ENCODE assay signal across 19 cellular contexts in genomic region chr10:27355918-27356573, GRCh38.
DNase-seq lines count a peak whose midpoint lies in the region; ATAC-seq, FAIRE-seq and TF ChIP-seq lines count a peak whose summit lies in the region.
"Had no signal": no experiment of that assay in that cellular context is flagged by ENCODE, and none has a peak within 500 bp of the region (broad histone marks: within the 10 kb centered on the region; RNA-seq: fewer than 3 reads in every experiment).

No MANE protein-coding gene starts in this region.

- no peak for TF ChIP-seq POLR2A in GM12891 (IDR thresholded peaks at IDR 0.05; ENCODE audit: low read depth, low read length)

- DNase-seq in GM12891 (ENCODE audit: insufficient read length, low spot score) (no peak), PC-3 (no peak), glutamatergic neuron (no peak), GM19238 (ENCODE audit: insufficient read length, low spot score) (no peak)
- no peak for DNase-seq in activated T-helper 2 cell treated with anti-CD3 and anti-CD28 coated beads, Interferon-gamma antibody, Interleukin-2, Interleukin-4, amounts not matched to agents 10 μg/mL and 5 μg/mL and 100 μg/mL, durations not matched to agents 14 hours and 24 hours and 36 hours (ENCODE audit: low spot score)
- DNase-seq in CD4-positive, alpha-beta memory T cell: no peak
- DNase-seq: activated B cell treated with CpG ODN at 0.5 μM for 24 hours, adrenal gland, GDM1, midbrain, NCI-H1436 treated with DMSO at 0.1 percent for 48 hours, NCI-H82, transverse colon had no signal

- no peak overlapping the region for H2AFZ ChIP-seq in PC-3 (ENCODE audit: low read length)

- intact Hi-C loops in PC-3 (cut with micrococcal nuclease): no loop called here
- intact Hi-C loops in activated T-helper 2 cell treated with anti-CD3 and anti-CD28 coated beads, Interferon-gamma antibody, Interleukin-2, Interleukin-4, amounts not matched to agents 10 μg/mL and 5 μg/mL and 100 μg/mL, durations not matched to agents 14 hours and 24 hours and 36 hours (cut with micrococcal nuclease): no loop called here
- intact Hi-C loops in CD4-positive, alpha-beta memory T cell (cut with micrococcal nuclease): no loop called here

- H3K27ac ChIP-seq in BLaER1 (0 out of 2 replicates have a peak overlapping the region, but pooled peaks have one; percentile 18), PC-3 (ENCODE audit: low read length) (no peak overlapping the region)
- no peak overlapping the region for H3K27ac ChIP-seq in CD4-positive, alpha-beta memory T cell (ENCODE audit: low read depth, low read length)
- H3K27ac ChIP-seq: adrenal gland, KMS-11, transverse colon had no signal

- H3K9ac ChIP-seq in BLaER1: no peak overlapping the region
- H3K9ac ChIP-seq in PC-3 (ENCODE audit: low read length): no peak overlapping the region
- H3K9ac ChIP-seq: KMS-11 had no signal

- ATAC-seq in PC-3 (no peak; the same call in 1 of the 2 replicates), HG03571 (IDR thresholded peaks at IDR 0.05; ENCODE audit: unreplicated experiment) (no peak)
- ATAC-seq: activated T-helper 17 cell treated with anti-CD3 and anti-CD28 coated beads, Interleukin-2, amount 50 U/mL, for 72 hours; stimulated activated memory B cell treated with anti-CD40 and anti-IgM and Interleukin-4, amounts not matched to agents 10 μg/mL and 1 μg/mL and 100 μg/mL, for 72 hours had no signal

- POLR2A ChIA-PET in PC-3 (lab: Charles Lee; ENCODE audit: unreplicated experiment): no interaction called here
- POLR2A ChIA-PET in CD4-positive, alpha-beta memory T cell (lab: Charles Lee; ENCODE audit: partially characterized antibody): no interaction called here

- H3K4me2 ChIP-seq in BLaER1 (peak overlapping the region; percentile 24), PC-3 (ENCODE audit: low read length) (no peak overlapping the region)
- H3K4me2 ChIP-seq: KMS-11 had no signal

- peak; percentile 26 for FAIRE-seq in GM12891 (lab: Jason Lieb, UNC)

- 0 out of 2 replicates have a peak, but pooled peaks have one; percentile 10 for TF ChIP-seq CTCF in PC-3 (conservative IDR thresholded peaks at IDR 0.05; ENCODE audit: low read depth, low read length)
- no peak for TF ChIP-seq CTCF in glutamatergic neuron (IDR thresholded peaks at IDR 0.05; ENCODE audit: partially characterized antibody, unreplicated experiment)

- H4K20me1 ChIP-seq in BLaER1: no peaks in the 10 kb centered on the region
- no peaks in the 10 kb centered on the region for H4K20me1 ChIP-seq in PC-3 (ENCODE audit: low read length)

- H3K36me3 Mint-ChIP-seq in glutamatergic neuron (ENCODE audit: unreplicated experiment): no peaks in the 10 kb centered on the region
- no peaks in the 10 kb centered on the region for H3K36me3 Mint-ChIP-seq in activated T-helper 2 cell treated with anti-CD3 and anti-CD28 coated beads, Interferon-gamma antibody, Interleukin-2, Interleukin-4, amounts not matched to agents 10 μg/mL and 5 μg/mL and 100 μg/mL, durations not matched to agents 14 hours and 24 hours and 36 hours (ENCODE audit: low read depth)
- no peaks in the 10 kb centered on the region for H3K36me3 Mint-ChIP-seq in CD4-positive, alpha-beta memory T cell
- H3K36me3 Mint-ChIP-seq: stimulated activated memory B cell treated with anti-CD40 and anti-IgM and Interleukin-4, amounts not matched to agents 10 μg/mL and 1 μg/mL and 100 μg/mL, for 72 hours had no signal

- H3K27me3 Mint-ChIP-seq in glutamatergic neuron (ENCODE audit: unreplicated experiment): peaks cover 10% of the 10 kb centered on the region
- peaks cover 3% of the 10 kb centered on the region for H3K27me3 Mint-ChIP-seq in activated T-helper 2 cell treated with anti-CD3 and anti-CD28 coated beads, Interferon-gamma antibody, Interleukin-2, Interleukin-4, amounts not matched to agents 10 μg/mL and 5 μg/mL and 100 μg/mL, durations not matched to agents 14 hours and 24 hours and 36 hours (ENCODE audit: low read depth)
- H3K27me3 Mint-ChIP-seq in CD4-positive, alpha-beta memory T cell: peaks cover 5 to 9% of the 10 kb centered on the region in 2 donors
- H3K27me3 Mint-ChIP-seq: activated B cell treated with CpG ODN at 0.5 μM for 24 hours; activated T-helper 17 cell treated with anti-CD3 and anti-CD28 coated beads, Interleukin-2, amount 50 U/mL, for 72 hours; stimulated activated memory B cell treated with anti-CD40 and anti-IgM and Interleukin-4, amounts not matched to agents 10 μg/mL and 1 μg/mL and 100 μg/mL, for 72 hours had no signal

- no TSS peak for BruUV-seq in PC-3 (replicated peaks; lab: Mats Ljungman, UMichigan)

- peaks cover 2% of the 10 kb centered on the region for H3K9me3 Mint-ChIP-seq in glutamatergic neuron (ENCODE audit: unreplicated experiment)
- H3K9me3 Mint-ChIP-seq in activated T-helper 2 cell treated with anti-CD3 and anti-CD28 coated beads, Interferon-gamma antibody, Interleukin-2, Interleukin-4, amounts not matched to agents 10 μg/mL and 5 μg/mL and 100 μg/mL, durations not matched to agents 14 hours and 24 hours and 36 hours: no peaks in the 10 kb centered on the region
- no peaks in the 10 kb centered on the region for H3K9me3 Mint-ChIP-seq in CD4-positive, alpha-beta memory T cell
- H3K9me3 Mint-ChIP-seq: activated B cell treated with CpG ODN at 0.5 μM for 24 hours; activated T-helper 17 cell treated with anti-CD3 and anti-CD28 coated beads, Interleukin-2, amount 50 U/mL, for 72 hours; central memory CD8-positive, alpha-beta T cell; stimulated activated memory B cell treated with anti-CD40 and anti-IgM and Interleukin-4, amounts not matched to agents 10 μg/mL and 1 μg/mL and 100 μg/mL, for 72 hours had no signal

- no peaks in the 10 kb centered on the region for H3K9me2 ChIP-seq in PC-3 (replicated peaks; ENCODE audit: low read length)

- H3K27ac Mint-ChIP-seq in glutamatergic neuron (ENCODE audit: unreplicated experiment): peak overlapping the region; percentile 62
- H3K27ac Mint-ChIP-seq in activated T-helper 2 cell treated with anti-CD3 and anti-CD28 coated beads, Interferon-gamma antibody, Interleukin-2, Interleukin-4, amounts not matched to agents 10 μg/mL and 5 μg/mL and 100 μg/mL, durations not matched to agents 14 hours and 24 hours and 36 hours: no peak overlapping the region
- H3K27ac Mint-ChIP-seq in CD4-positive, alpha-beta memory T cell: peak overlapping the region in 1 of 7 donors; percentile 1
- H3K27ac Mint-ChIP-seq: activated T-helper 17 cell treated with anti-CD3 and anti-CD28 coated beads, Interleukin-2, amount 50 U/mL, for 72 hours; stimulated activated memory B cell treated with anti-CD40 and anti-IgM and Interleukin-4, amounts not matched to agents 10 μg/mL and 1 μg/mL and 100 μg/mL, for 72 hours had no signal

- no peaks in the 10 kb centered on the region for H3K9me3 ChIP-seq in BLaER1
- H3K9me3 ChIP-seq in PC-3 (ENCODE audit: low read length): no peaks in the 10 kb centered on the region
- no peaks in the 10 kb centered on the region for H3K9me3 ChIP-seq in CD4-positive, alpha-beta memory T cell (ENCODE audit: control insufficient read depth in 1 of 2, low read length in 2 of 2)
- H3K9me3 ChIP-seq: adrenal gland, transverse colon had no signal

- no peak overlapping the region for H3K4me3 Mint-ChIP-seq in glutamatergic neuron (ENCODE audit: unreplicated experiment)
- H3K4me3 Mint-ChIP-seq in activated T-helper 2 cell treated with anti-CD3 and anti-CD28 coated beads, Interferon-gamma antibody, Interleukin-2, Interleukin-4, amounts not matched to agents 10 μg/mL and 5 μg/mL and 100 μg/mL, durations not matched to agents 14 hours and 24 hours and 36 hours (ENCODE audit: low read depth): no peak overlapping the region
- H3K4me3 Mint-ChIP-seq in CD4-positive, alpha-beta memory T cell: peak overlapping the region in 1 of 8 donors; percentile 42
- H3K4me3 Mint-ChIP-seq: activated B cell treated with CpG ODN at 0.5 μM for 24 hours; activated T-helper 17 cell treated with anti-CD3 and anti-CD28 coated beads, Interleukin-2, amount 50 U/mL, for 72 hours; central memory CD8-positive, alpha-beta T cell; stimulated activated memory B cell treated with anti-CD40 and anti-IgM and Interleukin-4, amounts not matched to agents 10 μg/mL and 1 μg/mL and 100 μg/mL, for 72 hours had no signal

- H3K4me3 ChIP-seq in BLaER1: no peak overlapping the region
- no peak overlapping the region for H3K4me3 ChIP-seq in PC-3 (ENCODE audit: low read length)
- no peak overlapping the region for H3K4me3 ChIP-seq in CD4-positive, alpha-beta memory T cell (ENCODE audit: low read length in 2 of 2)
- H3K4me3 ChIP-seq: adrenal gland, transverse colon had no signal

- no peaks in the 10 kb centered on the region for H3F3A ChIP-seq in PC-3 (ENCODE audit: low read length, unreplicated experiment)

- peaks cover 16% of the 10 kb centered on the region for H3K4me1 Mint-ChIP-seq in glutamatergic neuron (ENCODE audit: low read depth, unreplicated experiment)
- H3K4me1 Mint-ChIP-seq in activated T-helper 2 cell treated with anti-CD3 and anti-CD28 coated beads, Interferon-gamma antibody, Interleukin-2, Interleukin-4, amounts not matched to agents 10 μg/mL and 5 μg/mL and 100 μg/mL, durations not matched to agents 14 hours and 24 hours and 36 hours (ENCODE audit: low read depth): peaks cover 8% of the 10 kb centered on the region
- H3K4me1 Mint-ChIP-seq in CD4-positive, alpha-beta memory T cell: peaks cover 0 to 6% (median 4%) of the 10 kb centered on the region in 4 donors
- H3K4me1 Mint-ChIP-seq: activated T-helper 17 cell treated with anti-CD3 and anti-CD28 coated beads, Interleukin-2, amount 50 U/mL, for 72 hours; central memory CD8-positive, alpha-beta T cell had no signal

- H3K79me2 ChIP-seq in PC-3 (ENCODE audit: low read length): no peaks in the 10 kb centered on the region

- H3K4me1 ChIP-seq in BLaER1: peaks cover 56% of the 10 kb centered on the region
- H3K4me1 ChIP-seq in PC-3 (ENCODE audit: insufficient read depth, low read length): no peaks in the 10 kb centered on the region
- no peaks in the 10 kb centered on the region for H3K4me1 ChIP-seq in CD4-positive, alpha-beta memory T cell (ENCODE audit: insufficient read depth, low read length)
- H3K4me1 ChIP-seq: adrenal gland, transverse colon had no signal

- CTCF ChIA-PET in PC-3 (lab: Charles Lee): no interaction called here
- CTCF ChIA-PET in CD4-positive, alpha-beta memory T cell (lab: Charles Lee; ENCODE audit: partially characterized antibody): interaction anchor here (5.1 kb wide), 1 partner anchor 132 kb away, joined by 86 read pairs; no protein-coding TSS in a partner anchor

- H3K36me3 ChIP-seq in BLaER1 (no peaks in the 10 kb centered on the region), PC-3 (ENCODE audit: low read depth, low read length) (no peaks in the 10 kb centered on the region)
- no peaks in the 10 kb centered on the region for H3K36me3 ChIP-seq in CD4-positive, alpha-beta memory T cell (ENCODE audit: insufficient read depth, low read length)
- H3K36me3 ChIP-seq: adrenal gland, transverse colon had no signal

- H3K27me3 ChIP-seq in BLaER1 (no peaks in the 10 kb centered on the region), PC-3 (ENCODE audit: low read length) (peaks cover 11% of the 10 kb centered on the region)
- no peaks in the 10 kb centered on the region for H3K27me3 ChIP-seq in CD4-positive, alpha-beta memory T cell (ENCODE audit: insufficient read depth, low read length)
- H3K27me3 ChIP-seq: adrenal gland had no signal

TF ChIP-seq in GM12891, 5 proteins besides CTCF, POLR2A, EP300 and RAD21 (continues in another document):
- TF ChIP-seq TAF1 (IDR thresholded peaks at IDR 0.05; ENCODE audit: low read depth, low read length) (no peak), SPI1 (IDR thresholded peaks at IDR 0.05; ENCODE audit: low read depth, low read length) (no peak), PAX5 (IDR thresholded peaks at IDR 0.05; ENCODE audit: insufficient read depth, low read length, severe bottlenecking) (no peak)
